ENCODE assay signal across 21 cellular contexts in the genomic region with DNA sequence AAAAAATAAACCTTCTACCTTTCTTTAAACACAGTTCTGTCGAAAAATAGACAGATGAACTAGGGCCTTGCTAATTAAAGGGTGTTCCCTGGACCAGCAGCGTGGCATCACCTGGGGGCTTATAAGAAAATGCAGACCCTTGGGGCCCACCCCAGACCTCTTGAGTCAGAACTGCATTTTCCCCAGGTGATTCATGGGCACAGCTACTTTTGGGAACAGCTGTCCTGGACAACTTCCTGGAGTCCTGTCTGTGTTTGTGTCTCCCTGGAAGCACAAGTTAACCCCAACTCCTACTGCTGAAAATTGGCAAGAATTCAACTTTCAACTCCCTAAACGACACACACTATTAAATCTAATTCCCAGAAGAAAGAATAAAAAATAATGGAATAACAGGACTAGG.
DNase-seq lines count a peak whose midpoint lies in the region; ATAC-seq and TF ChIP-seq lines count a peak whose summit lies in the region.
"Had no signal": no experiment of that assay in that cellular context is flagged by ENCODE, and none has a peak within 500 bp of the region (broad histone marks: within the 10 kb centered on the region; RNA-seq: fewer than 3 reads in every experiment).

No MANE protein-coding gene starts in this region.

- ATAC-seq in GM19397 (IDR thresholded peaks at IDR 0.05; ENCODE audit: unreplicated experiment) = no peak
- ATAC-seq: left lobe of liver, Right ventricle myocardium inferior had no signal

- intact Hi-C loops in tibial artery (cut with DNase I; ENCODE audit: low total_unique reads) = no loop called here

- H3K4me3 ChIP-seq in cardiac fibroblast (replicated peaks in 1 of 2; ENCODE audit: low read depth in 2 of 2, low read length in 2 of 2) = no peak overlapping the region
- H3K4me3 ChIP-seq in tibial artery = no peak overlapping the region

- DNase-seq in HCEC 1CT (peak; percentile 55), cardiac fibroblast (ENCODE audit: low read depth in 2 of 2) (peak; percentile 43 to 81), kidney glomerular epithelial cell (lab: John Stamatoyannopoulos, UW) (peak; percentile 4), tibial artery (no peak), SW 1271 (lab: John Stamatoyannopoulos, UW) (no peak), iPS-NIHi7 (ENCODE audit: extremely low spot score) (no peak)
- DNase-seq: activated naive CD4-positive, alpha-beta T cell treated with Interleukin-2 at 50 U/mL for 16 hours; activated T-cell treated with anti-CD3 and anti-CD28 coated beads, Interleukin-2, amount 50 U/mL, for 48 hours; amniotic stem cell; caudate nucleus; CD4-positive, alpha-beta memory T cell; DMS 273 treated with DMSO at 0.1 percent for 48 hours; glutamatergic neuron; midbrain; NCI-H187 treated with DMSO at 0.1 percent for 48 hours; NCI-H2227 treated with DMSO at 0.1 percent for 48 hours; NCI-H748 treated with DMSO at 0.1 percent for 48 hours; stimulated activated CD4-positive, alpha-beta T cell treated with anti-CD3 and anti-CD28 coated beads, Interleukin-1b, Interleukin-23, amount 100 ng/mL, for 48 hours had no signal

- no peaks in the 10 kb centered on the region for H3K27me3 ChIP-seq in tibial artery

- H3K4me1 ChIP-seq in tibial artery = peaks cover 0 to 88% (median 74%) of the 10 kb centered on the region in 4 donors

- no peak for TF ChIP-seq CTCF in cardiac fibroblast (IDR thresholded peaks at IDR 0.05; ENCODE audit: low read depth, low read length)
- TF ChIP-seq CTCF in tibial artery (IDR thresholded peaks at IDR 0.05) = no peak

- H3K27ac ChIP-seq in tibial artery = peak overlapping the region; percentile 70 to 71

- H3K36me3 ChIP-seq in tibial artery = peaks cover 5 to 12% (median 11%) of the 10 kb centered on the region in 3 donors

- no peaks in the 10 kb centered on the region for H3K9me3 ChIP-seq in tibial artery

Comparison
In these comparisons a context has a peak if more than half of its experiments do, and no peak if none do; other contexts are left out.
1. DNase-seq: peak in HCEC 1CT (single experiment), cardiac fibroblast (2 of 2) and kidney glomerular epithelial cell (single experiment); none in tibial artery (0 of 2), SW 1271 (0 of 2) and iPS-NIHi7 (single experiment).